ENCODE assay signal across 9 cellular contexts in the genomic region with DNA sequence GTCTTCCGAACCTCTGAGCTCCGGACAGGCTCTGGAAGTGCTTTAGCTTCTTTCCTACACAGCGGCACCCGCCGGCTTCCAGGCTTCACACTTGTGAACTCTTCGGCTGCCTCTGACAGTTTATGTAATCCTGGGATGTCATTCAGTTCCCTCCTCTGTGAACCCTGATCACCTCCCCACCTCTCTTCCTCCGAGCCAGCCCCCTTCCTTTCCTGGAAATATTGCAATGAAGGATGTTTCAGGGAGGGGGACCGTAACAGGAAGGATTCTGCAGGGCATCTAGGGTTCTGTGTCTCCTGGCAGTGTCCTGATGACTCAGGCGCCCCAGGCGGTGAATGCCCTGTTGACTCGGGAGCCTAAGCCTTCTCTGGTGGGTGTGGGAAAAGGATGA. TPM values are rescaled to one million over a fixed set of nuclear protein-coding genes. Genes with fewer than 3 reads are reported as not detected.
A peak's percentile ranks its signal among the peaks of the same experiment; 100 is the strongest.
DNase-seq lines count a peak whose midpoint lies in the region; ATAC-seq and TF ChIP-seq lines count a peak whose summit lies in the region.
"Had no signal": no experiment of that assay in that cellular context is flagged by ENCODE, and none has a peak within 500 bp of the region (broad histone marks: within the 10 kb centered on the region; RNA-seq: fewer than 3 reads in every experiment).

CD14 (minus strand) TSS at position 95 of the 391 bp plus-strand sequence. CDS start 104 bp downstream, outside the sequence.

- 76% methylated on average over 8 of the region's 11 CpGs for WGBS in SK-N-SH (ENCODE audit: low lambda C conversion rate)

- H3K4me3 Mint-ChIP-seq in mesothelial cell of epicardium = no peak within 1 kb of the TSS

- H3K27me3 Mint-ChIP-seq in mesothelial cell of epicardium (ENCODE audit: low read depth) = no peaks in the 10 kb centered on the region

- peaks cover 14% of the 10 kb centered on the region for H3K4me1 ChIP-seq in ACC112 (ENCODE audit: control insufficient read depth, insufficient read depth, low read length, unreplicated experiment)
- no peaks in the 10 kb centered on the region for H3K4me1 ChIP-seq in OCI-LY7 (ENCODE audit: insufficient read depth, low read length, poor library complexity, severe bottlenecking)
- no peaks in the 10 kb centered on the region for H3K4me1 ChIP-seq in uterus
- H3K4me1 ChIP-seq in SK-N-SH (ENCODE audit: control insufficient read depth in 1 of 2, insufficient read depth in 2 of 2, low read depth in 1 of 2, low read length in 1 of 2) = no peaks in the 10 kb centered on the region

- H3K9ac ChIP-seq in SK-N-SH = no peak within 1 kb of the TSS

- TF ChIP-seq EP300 in SK-N-SH (IDR thresholded peaks at IDR 0.05; ENCODE audit: borderline replicate concordance in 1 of 2, low read depth in 1 of 2, low read length in 1 of 2) = no peak

- no peak for TF ChIP-seq POLR2A in uterus (IDR thresholded peaks at IDR 0.05)

- TF ChIP-seq RAD21 in SK-N-SH (IDR thresholded peaks at IDR 0.05; ENCODE audit: low read length) = no peak

- peak; percentile 5 for ATAC-seq in GM18861 (IDR thresholded peaks at IDR 0.05; ENCODE audit: unreplicated experiment)

- H3K9me3 ChIP-seq in OCI-LY7 (ENCODE audit: low read length) (peaks cover 8% of the 10 kb centered on the region; the same call in 1 of the 2 replicates), uterus (no peaks in the 10 kb centered on the region), SK-N-SH (no peaks in the 10 kb centered on the region)

- H3K27ac ChIP-seq in ACC112 (ENCODE audit: low read depth, low read length) (no peak within 1 kb of the TSS), OCI-LY7 (ENCODE audit: low read depth, low read length, poor library complexity, severe bottlenecking) (no peak within 1 kb of the TSS), dorsolateral prefrontal cortex (peak within 1 kb of the TSS in 57 of 59 donors; percentile 11 to 88 (median 71)), uterus (peak within 1 kb of the TSS; percentile 56 to 61), SK-N-SH (ENCODE audit: low read depth in 2 of 2, low read length in 1 of 2) (no peak within 1 kb of the TSS)
- H3K27ac ChIP-seq: epithelial cell of prostate had no signal

- DNase-seq in OCI-LY7 (ENCODE audit: low spot score) = no peak
- peak in 4 of 10 donors; percentile 40 to 49 (median 44) for DNase-seq in dorsolateral prefrontal cortex
- no peak for DNase-seq in mesenteric fat pad (ENCODE audit: low spot score)
- no peak for DNase-seq in uterus
- DNase-seq in SK-N-SH = no peak
- DNase-seq in mesothelial cell of epicardium (ENCODE audit: low spot score in 2 of 2, unreplicated experiment in 2 of 2) = no peak

- no TSS peak for BruUV-seq in OCI-LY7 (replicated peaks; lab: Mats Ljungman, UMichigan)

- H3K4me3 ChIP-seq in ACC112 (ENCODE audit: low read depth, low read length) (peak within 1 kb of the TSS; percentile 76), OCI-LY7 (ENCODE audit: low read depth, low read length, poor library complexity, severe bottlenecking) (no peak within 1 kb of the TSS), dorsolateral prefrontal cortex (peak within 1 kb of the TSS; percentile 42 to 75 (median 61)), uterus (peak within 1 kb of the TSS; percentile 32 to 45), SK-N-SH (ENCODE audit: low read depth in 2 of 2, low read length in 1 of 2) (no peak within 1 kb of the TSS)

- H3K36me3 ChIP-seq in ACC112 (ENCODE audit: insufficient read depth, low read length) (no peaks in the 10 kb centered on the region), OCI-LY7 (ENCODE audit: insufficient read depth, low read length) (no peaks in the 10 kb centered on the region), uterus (no peaks in the 10 kb centered on the region), SK-N-SH (replicated peaks in 1 of 2; ENCODE audit: control insufficient read depth in 1 of 2, insufficient read depth in 2 of 2, low read length in 1 of 2) (no peaks in the 10 kb centered on the region)

- peak within 1 kb of the TSS; percentile 26; the same call in 1 of the 2 replicates for H3K4me2 ChIP-seq in OCI-LY7 (ENCODE audit: low read length)
- H3K4me2 ChIP-seq in SK-N-SH = no peak within 1 kb of the TSS

- intact Hi-C loops in OCI-LY7 (cut with micrococcal nuclease; ENCODE audit: unreplicated experiment) = loop anchor here (10.0 kb wide), 1 partner anchor 388 kb away; no protein-coding TSS in a partner anchor
- intact Hi-C loops in dorsolateral prefrontal cortex (cut with DNase I) = loop anchor here in 1 of 2 donors (10.0 kb wide), 1 partner anchor 268 kb away; the partner anchor contains the start of gene SLC4A9
- intact Hi-C loops in uterus (cut with DNase I; ENCODE audit: low total_unique reads) = no loop called here

- peaks cover 1% of the 10 kb centered on the region for H3K36me3 Mint-ChIP-seq in mesothelial cell of epicardium

- peaks cover under 1% of the 10 kb centered on the region for H3K4me1 Mint-ChIP-seq in mesothelial cell of epicardium

- H3K9me2 ChIP-seq in OCI-LY7 (ENCODE audit: insufficient read depth, low read length) (no peaks in the 10 kb centered on the region), SK-N-SH (no peaks in the 10 kb centered on the region)

- no peak for TF ChIP-seq CTCF in OCI-LY7 (conservative IDR thresholded peaks at IDR 0.05; ENCODE audit: low read length)
- peak in 1 of 56 donors; percentile 7 for TF ChIP-seq CTCF in dorsolateral prefrontal cortex (IDR thresholded peaks at IDR 0.05 in 54 of 56, conservative IDR thresholded peaks at IDR 0.05 in 2 of 56; ENCODE audit: low read depth in 1 of 56, partially characterized antibody in 56 of 56)
- TF ChIP-seq CTCF in uterus (IDR thresholded peaks at IDR 0.05) = no peak
- TF ChIP-seq CTCF in SK-N-SH (IDR thresholded peaks at IDR 0.05) = no peak
- no peak for TF ChIP-seq CTCF in mesothelial cell of epicardium (IDR thresholded peaks at IDR 0.05; ENCODE audit: unreplicated experiment)

- H3K79me2 ChIP-seq in ACC112 (ENCODE audit: control insufficient read depth, insufficient read depth, low read length, unreplicated experiment) (no peaks in the 10 kb centered on the region), OCI-LY7 (ENCODE audit: insufficient read depth, low read depth, low read length) (no peaks in the 10 kb centered on the region), SK-N-SH (ENCODE audit: insufficient read depth) (no peaks in the 10 kb centered on the region)

- H4K20me1 ChIP-seq in OCI-LY7 (ENCODE audit: insufficient read depth, low read length) = no peaks in the 10 kb centered on the region
- H4K20me1 ChIP-seq in SK-N-SH (ENCODE audit: insufficient read depth) = no peaks in the 10 kb centered on the region

- CTCF ChIA-PET in OCI-LY7 (lab: Charles Lee; ENCODE audit: unreplicated experiment) = no interaction called here
- CTCF ChIA-PET in SK-N-SH (lab: Yijun Ruan, JAX) = no interaction called here

- H3K9me3 Mint-ChIP-seq in mesothelial cell of epicardium = peaks cover 3% of the 10 kb centered on the region

- H2AFZ ChIP-seq in ACC112 (ENCODE audit: low read length, unreplicated experiment) (peak within 1 kb of the TSS; percentile 96), OCI-LY7 (ENCODE audit: low read length) (no peak within 1 kb of the TSS), SK-N-SH (ENCODE audit: low read depth) (no peak within 1 kb of the TSS)

- no peaks in the 10 kb centered on the region for H3F3A ChIP-seq in SK-N-SH (replicated peaks; ENCODE audit: insufficient read depth)

- H3K27me3 ChIP-seq in ACC112 (ENCODE audit: insufficient read depth, low read length) (0 out of 2 replicates have a peak, but pooled peaks cover 6% of the 10 kb centered on the region), dorsolateral prefrontal cortex (no peaks in the 10 kb centered on the region), uterus (no peaks in the 10 kb centered on the region), SK-N-SH (ENCODE audit: insufficient read depth) (no peaks in the 10 kb centered on the region)

- H3K27ac Mint-ChIP-seq in mesothelial cell of epicardium = no peak within 1 kb of the TSS

- POLR2A ChIA-PET in OCI-LY7 (lab: Charles Lee) = no interaction called here
- POLR2A ChIA-PET in SK-N-SH (lab: Yijun Ruan, JAX) = no interaction called here

TF ChIP-seq in SK-N-SH, 30 proteins besides CTCF, POLR2A, EP300 and RAD21:
- TF ChIP-seq, protein P1, sequence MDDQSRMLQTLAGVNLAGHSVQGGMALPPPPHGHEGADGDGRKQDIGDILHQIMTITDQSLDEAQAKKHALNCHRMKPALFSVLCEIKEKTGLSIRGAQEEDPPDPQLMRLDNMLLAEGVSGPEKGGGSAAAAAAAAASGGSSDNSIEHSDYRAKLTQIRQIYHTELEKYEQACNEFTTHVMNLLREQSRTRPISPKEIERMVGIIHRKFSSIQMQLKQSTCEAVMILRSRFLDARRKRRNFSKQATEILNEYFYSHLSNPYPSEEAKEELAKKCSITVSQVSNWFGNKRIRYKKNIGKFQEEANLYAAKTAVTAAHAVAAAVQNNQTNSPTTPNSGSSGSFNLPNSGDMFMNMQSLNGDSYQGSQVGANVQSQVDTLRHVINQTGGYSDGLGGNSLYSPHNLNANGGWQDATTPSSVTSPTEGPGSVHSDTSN (IDR thresholded peaks at IDR 0.05) = no peak
- TF ChIP-seq POLR2AphosphoS5 (IDR thresholded peaks at IDR 0.05; ENCODE audit: low read depth, low read length) (no peak), MEF2A (IDR thresholded peaks at IDR 0.05; ENCODE audit: borderline replicate concordance, low read depth) (no peak), RCOR1 (IDR thresholded peaks at IDR 0.05; ENCODE audit: low read length) (no peak), FOXJ3 (CRISPR knock-in tag; IDR thresholded peaks at IDR 0.05) (no peak), ELF1 (IDR thresholded peaks at IDR 0.05) (no peak), GABPA (IDR thresholded peaks at IDR 0.05; ENCODE audit: low read depth) (no peak), RFX5 (IDR thresholded peaks at IDR 0.05; ENCODE audit: low read length) (no peak), NFIC (IDR thresholded peaks at IDR 0.05; ENCODE audit: borderline replicate concordance) (no peak), MXI1 (IDR thresholded peaks at IDR 0.05; ENCODE audit: low read depth, low read length) (no peak)
- TF ChIP-seq, protein P2, sequence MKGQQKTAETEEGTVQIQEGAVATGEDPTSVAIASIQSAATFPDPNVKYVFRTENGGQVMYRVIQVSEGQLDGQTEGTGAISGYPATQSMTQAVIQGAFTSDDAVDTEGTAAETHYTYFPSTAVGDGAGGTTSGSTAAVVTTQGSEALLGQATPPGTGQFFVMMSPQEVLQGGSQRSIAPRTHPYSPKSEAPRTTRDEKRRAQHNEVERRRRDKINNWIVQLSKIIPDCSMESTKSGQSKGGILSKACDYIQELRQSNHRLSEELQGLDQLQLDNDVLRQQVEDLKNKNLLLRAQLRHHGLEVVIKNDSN (IDR thresholded peaks at IDR 0.05; ENCODE audit: borderline replicate concordance, low read depth) = no peak

RNA-seq across cellular contexts. Expression of gene CD14, which starts in this region (rescaled TPM):
- total RNA-seq in OCI-LY7 (2014; rRNA removed; shearing (Covaris generic)) = 0.54 and 1.0 TPM in 2 replicates
- 0.52 and 0.76 TPM in 2 replicates for total RNA-seq in OCI-LY7 (2022)
- total RNA-seq in dorsolateral prefrontal cortex = 100 to 1,000 TPM in 3 of 120 experiments, 10 to 100 TPM in 105, 1 to 10 TPM in 12; 6.3 to 175 (median 23.8) TPM
- 224 TPM for total RNA-seq in mesenteric fat pad
- 10 to 100 TPM in 3 of 4 donors, under 1 TPM in 1; 0.51 to 48.5 (median 34.0) TPM for total RNA-seq in uterus
- polyA plus RNA-seq in SK-N-SH (2012; rRNA removed) = 0.12 and 0.19 TPM in 2 replicates
- 0.09 and 0.12 TPM in 2 replicates for polyA plus RNA-seq in SK-N-SH (2012; cell fraction: cytosol; rRNA removed)
- 0.60 and 1.2 TPM in 2 replicates for polyA plus RNA-seq in SK-N-SH (2012; cell fraction: nucleus; rRNA removed)
- 0.34 to 0.63 TPM (median 0.35 TPM) in 3 replicates for total RNA-seq in mesothelial cell of epicardium

Comparison
In these comparisons a context has a peak if more than half of its experiments do, and no peak if none do; other contexts are left out.
1. H3K27ac ChIP-seq: peak in dorsolateral prefrontal cortex (57 of 59) and uterus (2 of 2); none in ACC112 (single experiment), OCI-LY7 (single experiment) and SK-N-SH (0 of 2).
2. H3K4me3 ChIP-seq: peak in ACC112 (single experiment), dorsolateral prefrontal cortex (59 of 59) and uterus (2 of 2); none in OCI-LY7 (single experiment) and SK-N-SH (0 of 2).